In genomic region chr21:34814529-34814951, GRCh38 we compare ENCODE assay signal across 17 cellular contexts.
A peak's percentile ranks its signal among the peaks of the same experiment; 100 is the strongest.
DNase-seq lines count a peak whose midpoint lies in the region; ATAC-seq and TF ChIP-seq lines count a peak whose summit lies in the region.
"Had no signal": no experiment of that assay in that cellular context is flagged by ENCODE, and none has a peak within 500 bp of the region (broad histone marks: within the 10 kb centered on the region; RNA-seq: fewer than 3 reads in every experiment).

No MANE protein-coding gene starts in this region.

- peak overlapping the region in 5 of 7 donors; percentile 13 to 61 (median 43) for H3K27ac Mint-ChIP-seq in CD4-positive, alpha-beta memory T cell

- H3K36me3 Mint-ChIP-seq in CD4-positive, alpha-beta memory T cell: peaks cover 48 to 78% of the 10 kb centered on the region in 2 donors

- H3K23ac ChIP-seq in trophoblast cell (ENCODE audit: low read length): no peak overlapping the region

- H3K79me2 ChIP-seq in mammary epithelial cell (ENCODE audit: insufficient read depth, low read length) (peaks cover 74% of the 10 kb centered on the region), trophoblast cell (ENCODE audit: control insufficient read depth, insufficient read depth, low read length, poor library complexity) (peaks cover 16% of the 10 kb centered on the region)

- no peaks in the 10 kb centered on the region for H3K27me3 Mint-ChIP-seq in CD4-positive, alpha-beta memory T cell
- H3K27me3 Mint-ChIP-seq: T-cell had no signal

- H2BK120ac ChIP-seq in trophoblast cell (ENCODE audit: insufficient read depth, low read length, poor library complexity): no peak overlapping the region

- no peaks in the 10 kb centered on the region for H4K20me1 ChIP-seq in mammary epithelial cell (ENCODE audit: insufficient read depth, low read length)

- H4K8ac ChIP-seq in trophoblast cell (ENCODE audit: low read depth, low read length): no peak overlapping the region

- peaks cover 60% of the 10 kb centered on the region for H3K4me1 ChIP-seq in CD4-positive, alpha-beta memory T cell (ENCODE audit: insufficient read depth, low read length)
- H3K4me1 ChIP-seq in mammary epithelial cell (ENCODE audit: insufficient read depth, low read length): peaks cover 93% of the 10 kb centered on the region
- peaks cover 73 to 76% of the 10 kb centered on the region in 2 experiments for H3K4me1 ChIP-seq in trophoblast cell (ENCODE audit: control insufficient read depth in 1 of 2, insufficient read depth in 2 of 2, low read length in 2 of 2)
- H3K4me1 ChIP-seq in left lung: peaks cover 0 to 70% of the 10 kb centered on the region in 2 donors
- H3K4me1 ChIP-seq: esophagus muscularis mucosa had no signal

- dilution Hi-C loops in mammary epithelial cell (cut with HindIII; ENCODE audit: low sequenced_read_pairs): no loop called here

- H3K14ac ChIP-seq in trophoblast cell (ENCODE audit: low read length): no peak overlapping the region

- no peak overlapping the region for H3K4ac ChIP-seq in trophoblast cell (ENCODE audit: low read depth, low read length)

- in situ Hi-C loops in mammary epithelial cell (cut with MboI; ENCODE audit: low sequenced_read_pairs in 2 of 2): no loop called here

- H2AK5ac ChIP-seq in trophoblast cell (ENCODE audit: low read length): no peak overlapping the region

- ATAC-seq in HG03280 (IDR thresholded peaks at IDR 0.05; ENCODE audit: unreplicated experiment) (no peak), left lung (no peak)
- ATAC-seq: heart left ventricle, mucosa of descending colon, T-cell had no signal

- no peak overlapping the region for H2BK12ac ChIP-seq in trophoblast cell (ENCODE audit: low read length)

- no peak overlapping the region for H2AFZ ChIP-seq in mammary epithelial cell (ENCODE audit: low read depth, low read length)
- no peak overlapping the region for H2AFZ ChIP-seq in trophoblast cell (ENCODE audit: insufficient read depth, low read length, poor library complexity)

- peaks cover 0 to 3% (median 0%) of the 10 kb centered on the region in 8 donors for H3K9me3 Mint-ChIP-seq in CD4-positive, alpha-beta memory T cell
- H3K9me3 Mint-ChIP-seq: T-cell had no signal

- no peak for DNase-seq in CD4-positive, alpha-beta memory T cell
- DNase-seq in NCI-H82 (lab: John Stamatoyannopoulos, UW): peak; percentile 81
- DNase-seq in mammary epithelial cell: peak; percentile 57
- peak; percentile 73 to 90 for DNase-seq in trophoblast cell
- DNase-seq in left lung: no peak
- no peak for DNase-seq in HPDE6-E6E7 (ENCODE audit: extremely low spot score)
- DNase-seq: activated CD4-positive, CD25-positive, alpha-beta regulatory T cell; activated CD8-positive, alpha-beta memory T cell treated with anti-CD3 and anti-CD28 coated beads for 24 hours; activated gamma-delta T cell; DMS53; heart left ventricle; kidney; mucosa of descending colon; NCI-H2107; T-cell had no signal

- POLR2A ChIA-PET in CD4-positive, alpha-beta memory T cell (lab: Charles Lee; ENCODE audit: partially characterized antibody): no interaction called here

- H3K4me2 ChIP-seq in mammary epithelial cell (ENCODE audit: insufficient read depth, low read depth, low read length): peak overlapping the region; percentile 57
- peak overlapping the region; percentile 36 for H3K4me2 ChIP-seq in trophoblast cell (ENCODE audit: low read length)

- no peaks in the 10 kb centered on the region for H3K27me3 ChIP-seq in CD4-positive, alpha-beta memory T cell (ENCODE audit: insufficient read depth, low read length)
- H3K27me3 ChIP-seq in mammary epithelial cell (ENCODE audit: insufficient read depth, low read length) (no peaks in the 10 kb centered on the region), trophoblast cell (ENCODE audit: insufficient read depth, low read length) (no peaks in the 10 kb centered on the region), left lung (no peaks in the 10 kb centered on the region)
- H3K27me3 ChIP-seq: heart left ventricle had no signal

- H3K36me3 ChIP-seq in CD4-positive, alpha-beta memory T cell (ENCODE audit: insufficient read depth, low read length): peaks cover 28% of the 10 kb centered on the region
- peaks cover 17% of the 10 kb centered on the region for H3K36me3 ChIP-seq in mammary epithelial cell (ENCODE audit: insufficient read depth, low read length)
- peaks cover 24 to 29% of the 10 kb centered on the region in 2 experiments for H3K36me3 ChIP-seq in trophoblast cell (ENCODE audit: control insufficient read depth in 1 of 2, insufficient read depth in 2 of 2, low read length in 2 of 2)
- peaks cover 0 to 89% of the 10 kb centered on the region in 2 donors for H3K36me3 ChIP-seq in left lung
- H3K36me3 ChIP-seq: esophagus muscularis mucosa had no signal

- H3K4me3 Mint-ChIP-seq in CD4-positive, alpha-beta memory T cell: no peak overlapping the region
- H3K4me3 Mint-ChIP-seq: T-cell had no signal

- no peak overlapping the region for H2BK5ac ChIP-seq in trophoblast cell (ENCODE audit: low read depth, low read length, poor library complexity)

- no peak overlapping the region for H4K91ac ChIP-seq in trophoblast cell (ENCODE audit: low read depth, low read length)

- H3K27ac ChIP-seq in CD4-positive, alpha-beta memory T cell (ENCODE audit: low read depth, low read length): no peak overlapping the region
- H3K27ac ChIP-seq in mammary epithelial cell (ENCODE audit: insufficient read depth, low read depth, low read length) (peak overlapping the region; percentile 94), trophoblast cell (ENCODE audit: low read depth, low read length) (peak overlapping the region; percentile 98), left lung (peak overlapping the region in 1 of 2 donors; percentile 46)
- H3K27ac ChIP-seq: esophagus muscularis mucosa, heart left ventricle had no signal

- no peak overlapping the region for H3K4me3 ChIP-seq in CD4-positive, alpha-beta memory T cell (ENCODE audit: low read length in 2 of 2)
- H3K4me3 ChIP-seq in mammary epithelial cell (replicated peaks in 1 of 3; ENCODE audit: insufficient read depth in 1 of 3, low read depth in 2 of 3, low read length in 3 of 3) (no peak overlapping the region), trophoblast cell (ENCODE audit: low read depth, low read length) (no peak overlapping the region), left lung (no peak overlapping the region)
- H3K4me3 ChIP-seq: esophagus muscularis mucosa, heart left ventricle, mucosa of descending colon had no signal

- peaks cover 72 to 98% (median 84%) of the 10 kb centered on the region in 4 donors for H3K4me1 Mint-ChIP-seq in CD4-positive, alpha-beta memory T cell

- no TSS peak for BruUV-seq in mammary epithelial cell (replicated peaks; lab: Mats Ljungman, UMichigan)

- CTCF ChIA-PET in CD4-positive, alpha-beta memory T cell (lab: Charles Lee; ENCODE audit: partially characterized antibody): no interaction called here
- CTCF ChIA-PET in mammary epithelial cell (lab: Charles Lee; ENCODE audit: low non-redundant PET): no interaction called here

- H3K9me3 ChIP-seq in CD4-positive, alpha-beta memory T cell (ENCODE audit: control insufficient read depth in 1 of 2, low read length in 2 of 2): no peaks in the 10 kb centered on the region
- no peaks in the 10 kb centered on the region for H3K9me3 ChIP-seq in mammary epithelial cell (replicated peaks; ENCODE audit: insufficient read depth, low read length)
- H3K9me3 ChIP-seq in trophoblast cell (ENCODE audit: insufficient read depth, low read depth, low read length): no peaks in the 10 kb centered on the region
- no peaks in the 10 kb centered on the region for H3K9me3 ChIP-seq in left lung
- H3K9me3 ChIP-seq: esophagus muscularis mucosa, heart left ventricle, mucosa of descending colon had no signal

- H3K18ac ChIP-seq in trophoblast cell (ENCODE audit: low read length): no peak overlapping the region

- peak overlapping the region; percentile 39 for H3K9ac ChIP-seq in mammary epithelial cell (ENCODE audit: insufficient read depth, low read length)
- H3K9ac ChIP-seq in trophoblast cell (ENCODE audit: low read length): no peak overlapping the region

- intact Hi-C loops in CD4-positive, alpha-beta memory T cell (cut with micrococcal nuclease): no loop called here
- intact Hi-C loops in mammary epithelial cell (cut with micrococcal nuclease): loop anchor here (5.0 to 10.0 kb wide), 2 partner anchors 122 to 800 kb away; no protein-coding TSS in a partner anchor
- intact Hi-C loops in left lung (cut with DNase I): no loop called here

- TF ChIP-seq CTCF in mammary epithelial cell (conservative IDR thresholded peaks at IDR 0.05 in 1 of 2, IDR thresholded peaks at IDR 0.05 in 1 of 2; ENCODE audit: extremely low read depth in 1 of 2, insufficient read depth in 1 of 2, low read depth in 1 of 2, low read length in 2 of 2): no peak
- no peak for TF ChIP-seq CTCF in left lung (IDR thresholded peaks at IDR 0.05)

- 14% methylated on average over 6 of the region's 6 CpGs for WGBS in mammary epithelial cell (ENCODE audit: low coverage, missing lambda C conversion rate)
- no CpG with 5 or more reads among the region's 6 CpGs for WGBS in trophoblast cell (ENCODE audit: extremely low coverage, insufficient coverage, insufficient read length)

- H4K12ac ChIP-seq in trophoblast cell (ENCODE audit: low read depth, low read length): no peak overlapping the region

- H3K79me1 ChIP-seq in trophoblast cell (ENCODE audit: low read length): peaks cover 65% of the 10 kb centered on the region

Comparison
In these comparisons a context has a peak if more than half of its experiments do, and no peak if none do; other contexts are left out.
1. DNase-seq: peak in NCI-H82 (single experiment), mammary epithelial cell (single experiment) and trophoblast cell (2 of 2); none in CD4-positive, alpha-beta memory T cell (0 of 5), left lung (0 of 2) and HPDE6-E6E7 (single experiment).